ENCODE assay signal across 32 cellular contexts in the genomic region with DNA sequence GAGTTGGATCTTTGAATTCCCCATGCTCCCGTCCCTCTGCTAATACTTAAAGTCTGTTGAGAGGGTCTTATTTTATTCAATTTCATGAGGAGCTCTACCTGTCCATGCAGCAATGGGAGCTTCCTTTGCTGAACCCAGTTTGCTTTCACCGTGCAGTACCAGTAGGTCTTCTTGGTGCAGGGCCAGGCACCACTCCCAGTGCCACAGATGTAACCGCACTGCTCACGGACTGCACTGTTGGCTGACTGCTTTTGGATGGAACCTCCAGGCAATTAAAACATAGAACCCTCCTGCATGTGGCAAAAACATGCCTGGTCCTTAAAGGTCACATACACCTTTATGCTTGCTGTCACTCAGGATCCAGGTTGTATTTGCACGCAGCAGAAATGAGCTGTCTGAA. TPM values are rescaled to one million over a fixed set of nuclear protein-coding genes. Genes with fewer than 3 reads are reported as not detected.
"Had no signal": no experiment of that assay in that cellular context is flagged by ENCODE, and none has a peak within 500 bp of the region (broad histone marks: within the 10 kb centered on the region; RNA-seq: fewer than 3 reads in every experiment).

No MANE protein-coding gene starts in this region.

- H3K27me3 ChIP-seq: cardiac muscle cell, Peyer's patch, SJSA1 had no signal

- DNase-seq: activated B cell treated with CpG ODN at 0.5 μM for 24 hours; activated CD4-positive, alpha-beta memory T cell treated with anti-CD3 and anti-CD28 coated beads for 36 hours; activated CD4-positive, alpha-beta T cell treated with anti-CD3 and anti-CD28 coated beads for 4 hours; activated CD4-positive, alpha-beta T cell treated with anti-CD3 and anti-CD28 coated beads, Interleukin-2, amount 50 U/mL, for 1 hour; activated CD4-positive, CD25-positive, alpha-beta regulatory T cell treated with anti-CD3 and anti-CD28 coated beads, Interleukin-2, amount 50 U/mL, for 72 hours; activated CD8-positive, alpha-beta memory T cell treated with anti-CD3 and anti-CD28 coated beads, Interleukin-2, amount 50 U/mL, for 4 hours; activated naive CD4-positive, alpha-beta T cell treated with anti-CD3 and anti-CD28 coated beads, Interleukin-2, amount 10 ng/mL, durations not matched to agents 7 days and 5 days; activated naive CD8-positive, alpha-beta T cell treated with anti-CD3 and anti-CD28 coated beads, Interleukin-2, amount 50 U/mL, for 24 hours; activated T-cell treated with anti-CD3 and anti-CD28 coated beads for 4 hours; activated T-cell treated with anti-CD3 and anti-CD28 coated beads, Interleukin-2, amount 50 U/mL, for 4 hours; aorta; Karpas-422; KBM-7; NCI-H1105; NCI-H1417 treated with DMSO at 0.1 percent for 48 hours; NCI-H2029; NCI-H2171; NCI-H510A; NCI-H526; NCI-H748 treated with DMSO at 0.1 percent for 48 hours; NK-92 treated with Interleukin-12 subunit alpha and Interleukin-12 subunit beta, amount 100 ng/mL, for 24 hours; PC-3; Peyer's patch; RPMI8226; SHP77 treated with DMSO at 0.1 percent for 48 hours had no signal

- H3K9me3 ChIP-seq: Peyer's patch, SJSA1, SK-N-SH had no signal

- H3K27ac ChIP-seq: cardiac muscle cell, Peyer's patch, SJSA1, VCaP had no signal

- ATAC-seq: activated naive CD8-positive, alpha-beta T cell treated with anti-CD3 and anti-CD28 coated beads, Interleukin-2, amount 50 U/mL, for 24 hours; activated T-cell treated with anti-CD3 and anti-CD28 coated beads, Interleukin-2, amount 50 U/mL, for 4 hours; PC-3 had no signal

- H3K36me3 ChIP-seq: cardiac muscle cell, Peyer's patch, SJSA1 had no signal

- H3K9ac ChIP-seq: SK-N-SH had no signal

- H3K4me3 ChIP-seq: cardiac muscle cell, Peyer's patch, SJSA1 had no signal

- H3K4me1 ChIP-seq: Peyer's patch, SJSA1 had no signal

RNA-seq across cellular contexts. Expression of gene CABP1, which starts 9.3 kb away (rescaled TPM):
- total RNA-seq: activated T-helper 1 cell treated with anti-CD3 and anti-CD28 coated beads, Interleukin-12 subunit alpha, Interleukin-12 subunit beta, Interleukin-2, Interleukin-4 antibody, amounts not matched to agents 30 ng/mL and 10 ng/mL and 1 ng/mL, durations not matched to agents 14 hours and 24 hours and 36 hours; cardiac muscle cell; MCF 10A; PC-3; SJSA1 had no signal
- polyA plus RNA-seq: cardiac muscle cell, IgD-negative memory B cell had no signal
